Comparison of ENCODE assay signal across 8 cellular contexts in genomic region chr9:89318123-89319014, GRCh38. TPM values are rescaled to one million over a fixed set of nuclear protein-coding genes. Genes with fewer than 3 reads are reported as not detected.
DNase-seq lines count a peak whose midpoint lies in the region; ATAC-seq and TF ChIP-seq lines count a peak whose summit lies in the region.

TSS of gene SECISBP2 (plus strand) at chr9:89318500. CDS start at chr9:89318577, 77 bp downstream.

- CTCF ChIA-PET in CD8-positive, alpha-beta T cell (lab: Charles Lee): interaction anchor here (0.9 to 1.2 kb wide), 3 partner anchors 8 to 230 kb away, joined by 3 to 9 read pairs (median 4); partner anchors contain the start of gene CKS2
- CTCF ChIA-PET in activated CD4-positive, alpha-beta memory T cell treated with anti-CD3 and anti-CD28 coated beads for 36 hours (lab: Charles Lee): interaction anchor here (0.6 to 3.7 kb wide), 6 partner anchors 15 to 230 kb away, joined by 3 to 22 read pairs (median 3); no protein-coding TSS in a partner anchor

- no peaks in the 10 kb centered on the region for H3K27me3 Mint-ChIP-seq in CD8-positive, alpha-beta T cell (ENCODE audit: low read depth)
- no peaks in the 10 kb centered on the region for H3K27me3 Mint-ChIP-seq in activated CD4-positive, alpha-beta memory T cell treated with anti-CD3 and anti-CD28 coated beads for 36 hours

- intact Hi-C loops in CD8-positive, alpha-beta T cell (cut with DNase I, micrococcal nuclease): loop anchor here (1.0 to 5.0 kb wide), 7 partner anchors 8 to 784 kb away; no protein-coding TSS in a partner anchor
- intact Hi-C loops in activated CD4-positive, alpha-beta memory T cell treated with anti-CD3 and anti-CD28 coated beads for 36 hours (cut with micrococcal nuclease): loop anchor here (1.0 to 2.0 kb wide), 6 partner anchors 8 to 382 kb away; no protein-coding TSS in a partner anchor
- intact Hi-C loops in dorsolateral prefrontal cortex (cut with DNase I): loop anchor here (1.0 to 10.0 kb wide), 7 partner anchors 8 to 229 kb away; partner anchors contain the start of gene SEMA4D (in 1 of the 2)
- intact Hi-C loops in right lobe of liver (cut with DNase I): no loop called here

- H3K27me3 ChIP-seq in CD8-positive, alpha-beta T cell (ENCODE audit: insufficient read depth, low read length): no peaks in the 10 kb centered on the region
- H3K27me3 ChIP-seq in dorsolateral prefrontal cortex (peaks cover 0 to 6% (median 0%) of the 10 kb centered on the region in 45 donors), right lobe of liver (no peaks in the 10 kb centered on the region)

- H3K27ac Mint-ChIP-seq in CD8-positive, alpha-beta T cell: peak within 1 kb of the TSS; percentile 92
- H3K27ac Mint-ChIP-seq in activated CD4-positive, alpha-beta memory T cell treated with anti-CD3 and anti-CD28 coated beads for 36 hours: peak within 1 kb of the TSS; percentile 97

- TF ChIP-seq POLR2A in right lobe of liver (IDR thresholded peaks at IDR 0.05): peak; percentile 99

- TF ChIP-seq CTCF in CD8-positive, alpha-beta T cell (IDR thresholded peaks at IDR 0.05): no peak
- TF ChIP-seq CTCF in dorsolateral prefrontal cortex (IDR thresholded peaks at IDR 0.05 in 54 of 56, conservative IDR thresholded peaks at IDR 0.05 in 2 of 56; ENCODE audit: low read depth in 1 of 56, partially characterized antibody in 56 of 56) (peak in 53 of 56 donors; percentile 65 to 87 (median 79)), right lobe of liver (IDR thresholded peaks at IDR 0.05) (peak in 2 of 4 donors; percentile 74 to 88)

- peak within 1 kb of the TSS; percentile 99 for H3K27ac ChIP-seq in CD8-positive, alpha-beta T cell (ENCODE audit: low read depth, low read length)
- peak within 1 kb of the TSS; percentile 89 to 100 (median 99) for H3K27ac ChIP-seq in dorsolateral prefrontal cortex
- peak within 1 kb of the TSS; percentile 97 to 100 (median 99) for H3K27ac ChIP-seq in right lobe of liver

- WGBS in right lobe of liver (ENCODE audit: insufficient coverage, low coverage, low lambda C conversion rate, missing lambda C conversion rate): 0% methylated on average over 15 of the region's 91 CpGs

- POLR2A ChIA-PET in CD8-positive, alpha-beta T cell (lab: Charles Lee): interaction anchor here (0.8 to 1.6 kb wide), 6 partner anchors 8 to 205 kb away, joined by 3 to 11 read pairs (median 3); partner anchors contain the start of gene CKS2
- POLR2A ChIA-PET in activated CD4-positive, alpha-beta memory T cell treated with anti-CD3 and anti-CD28 coated beads for 36 hours (lab: Charles Lee): interaction anchor here (0.6 to 1.6 kb wide), 6 partner anchors 8 to 231 kb away, joined by 3 to 4 read pairs (median 3); no protein-coding TSS in a partner anchor

- H3K4me3 Mint-ChIP-seq in CD8-positive, alpha-beta T cell: peak within 1 kb of the TSS; percentile 81
- peak within 1 kb of the TSS; percentile 85 for H3K4me3 Mint-ChIP-seq in activated CD4-positive, alpha-beta memory T cell treated with anti-CD3 and anti-CD28 coated beads for 36 hours

- H3K9me3 Mint-ChIP-seq in CD8-positive, alpha-beta T cell: no peaks in the 10 kb centered on the region
- H3K9me3 Mint-ChIP-seq in activated CD4-positive, alpha-beta memory T cell treated with anti-CD3 and anti-CD28 coated beads for 36 hours: no peaks in the 10 kb centered on the region

- peaks cover 4% of the 10 kb centered on the region for H3K36me3 ChIP-seq in CD8-positive, alpha-beta T cell (ENCODE audit: insufficient read depth, low read length)
- peaks cover 0 to 4% (median 0%) of the 10 kb centered on the region in 4 donors for H3K36me3 ChIP-seq in right lobe of liver

- H3K36me3 Mint-ChIP-seq in CD8-positive, alpha-beta T cell: peaks cover 50% of the 10 kb centered on the region
- H3K36me3 Mint-ChIP-seq in activated CD4-positive, alpha-beta memory T cell treated with anti-CD3 and anti-CD28 coated beads for 36 hours: peaks cover 70% of the 10 kb centered on the region

- peak; percentile 86 to 97 (median 92) for DNase-seq in CD8-positive, alpha-beta T cell
- DNase-seq in HK-2 (ENCODE audit: unreplicated experiment) (peak; percentile 96), NCI-H82 treated with DMSO at 0.1 percent for 48 hours (lab: John Stamatoyannopoulos, UW; ENCODE audit: unreplicated experiment) (peak; percentile 85), dorsolateral prefrontal cortex (peak; percentile 89 to 97 (median 94)), right lobe of liver (peak; percentile 98 to 99 (median 99))
- peak; percentile 96 for DNase-seq in activated CD4-positive, alpha-beta memory T cell treated with anti-CD3 and anti-CD28 coated beads for 36 hours
- peak; percentile 92 to 94 for DNase-seq in stimulated activated CD4-positive, alpha-beta T cell treated with anti-CD3 and anti-CD28 coated beads, Interleukin-4, amount 100 ng/mL, for 4 hours

- H3K4me3 ChIP-seq in CD8-positive, alpha-beta T cell (ENCODE audit: low read depth, low read length): peak within 1 kb of the TSS; percentile 82
- H3K4me3 ChIP-seq in dorsolateral prefrontal cortex: peak within 1 kb of the TSS; percentile 56 to 96 (median 83)
- H3K4me3 ChIP-seq in right lobe of liver: peak within 1 kb of the TSS; percentile 68 to 87 (median 71)

- peak; percentile 86 for ATAC-seq in CD8-positive, alpha-beta T cell
- ATAC-seq in GM19452 (IDR thresholded peaks at IDR 0.05; ENCODE audit: unreplicated experiment) (peak; percentile 92), right lobe of liver (peak; percentile 96 to 99 (median 97))

- H3K4me1 ChIP-seq in CD8-positive, alpha-beta T cell (ENCODE audit: insufficient read depth, low read length): peaks cover 39% of the 10 kb centered on the region
- peaks cover 0 to 23% (median 8%) of the 10 kb centered on the region in 4 donors for H3K4me1 ChIP-seq in right lobe of liver

- no peaks in the 10 kb centered on the region for H3K9me3 ChIP-seq in CD8-positive, alpha-beta T cell (ENCODE audit: low read length)
- H3K9me3 ChIP-seq in right lobe of liver: no peaks in the 10 kb centered on the region

- peaks cover 57% of the 10 kb centered on the region for H3K4me1 Mint-ChIP-seq in CD8-positive, alpha-beta T cell (ENCODE audit: low read depth)
- H3K4me1 Mint-ChIP-seq in activated CD4-positive, alpha-beta memory T cell treated with anti-CD3 and anti-CD28 coated beads for 36 hours (ENCODE audit: low read depth): peaks cover 75% of the 10 kb centered on the region

RNA-seq across cellular contexts. Expression of gene SECISBP2, which starts in this region (rescaled TPM):
- total RNA-seq in CD8-positive, alpha-beta T cell: 10 to 100 TPM; 90.2 to 92.1 TPM
- 10 to 100 TPM; 34.0 to 34.7 TPM for total RNA-seq in activated CD4-positive, alpha-beta memory T cell treated with anti-CD3 and anti-CD28 coated beads for 36 hours
- total RNA-seq in dorsolateral prefrontal cortex: 10 to 100 TPM; 37.7 to 76.2 (median 54.3) TPM
- total RNA-seq in right lobe of liver: 10 to 100 TPM; 17.3 to 34.2 (median 26.5) TPM

Comparison
In these comparisons a context has a peak if more than half of its experiments do, and no peak if none do; other contexts are left out.
1. Peak in every context shown above with its lines: DNase-seq, ATAC-seq, H3K4me3 ChIP-seq and H3K27ac ChIP-seq.
2. intact Hi-C loops: an anchor here in CD8-positive, alpha-beta T cell (1.0 to 5.0 kb wide), activated CD4-positive, alpha-beta memory T cell treated with anti-CD3 and anti-CD28 coated beads for 36 hours (1.0 to 2.0 kb wide) and dorsolateral prefrontal cortex (1.0 to 10.0 kb wide); none called in right lobe of liver.